ENCODE assay signal across 17 cellular contexts in genomic region chr1:184424171-184424570, GRCh38.
"Had no signal": no experiment of that assay in that cellular context is flagged by ENCODE, and none has a peak within 500 bp of the region (broad histone marks: within the 10 kb centered on the region; RNA-seq: fewer than 3 reads in every experiment).

No MANE protein-coding gene starts in this region.

- H3K27ac ChIP-seq: lower lobe of right lung had no signal

- DNase-seq: activated B cell treated with CpG ODN at 0.5 μM for 24 hours; activated CD4-positive, alpha-beta memory T cell treated with anti-CD3 and anti-CD28 coated beads, Interleukin-2, amount 10 ng/mL, durations not matched to agents 7 days and 5 days; activated CD4-positive, alpha-beta T cell treated with anti-CD3 and anti-CD28 coated beads for 48 hours; activated CD8-positive, alpha-beta memory T cell treated with anti-CD3 and anti-CD28 coated beads, Interleukin-2, amount 10 ng/mL, durations not matched to agents 7 days and 5 days; activated naive CD4-positive, alpha-beta T cell treated with anti-CD3 and anti-CD28 coated beads for 36 hours; activated T-cell treated with anti-CD3 and anti-CD28 coated beads, Interleukin-2, amount 50 U/mL, for 1 hour; anterior cingulate cortex; colonic mucosa; hippocampal formation; islet precursor cell; lower lobe of right lung; occipital lobe; right cardiac atrium; stimulated activated CD4-positive, alpha-beta T cell treated with anti-CD3 and anti-CD28 coated beads, Interleukin-4, amount 100 ng/mL, for 1 hour; T-cell had no signal

- H3K36me3 ChIP-seq: colonic mucosa, lower lobe of right lung had no signal

- ATAC-seq: activated CD8-positive, alpha-beta memory T cell treated with anti-CD3 and anti-CD28 coated beads, Interleukin-2, amount 10 ng/mL, durations not matched to agents 7 days and 5 days; lower lobe of right lung; right cardiac atrium; SK-N-SH treated with all-trans-retinoic acid at 6 μM for 48 hours; stimulated activated effector memory CD8-positive, alpha-beta T cell treated with anti-CD3 and anti-CD28 coated beads, Interleukin-12 subunit alpha, Interleukin-12 subunit beta, amount 100 ng/mL, for 72 hours; T-cell had no signal

- H3K27me3 ChIP-seq: colonic mucosa had no signal

- H3K9me3 ChIP-seq: colonic mucosa, lower lobe of right lung had no signal

- H3K4me3 ChIP-seq: colonic mucosa, lower lobe of right lung had no signal
